ENCODE assay signal across 16 cellular contexts in the genomic region with DNA sequence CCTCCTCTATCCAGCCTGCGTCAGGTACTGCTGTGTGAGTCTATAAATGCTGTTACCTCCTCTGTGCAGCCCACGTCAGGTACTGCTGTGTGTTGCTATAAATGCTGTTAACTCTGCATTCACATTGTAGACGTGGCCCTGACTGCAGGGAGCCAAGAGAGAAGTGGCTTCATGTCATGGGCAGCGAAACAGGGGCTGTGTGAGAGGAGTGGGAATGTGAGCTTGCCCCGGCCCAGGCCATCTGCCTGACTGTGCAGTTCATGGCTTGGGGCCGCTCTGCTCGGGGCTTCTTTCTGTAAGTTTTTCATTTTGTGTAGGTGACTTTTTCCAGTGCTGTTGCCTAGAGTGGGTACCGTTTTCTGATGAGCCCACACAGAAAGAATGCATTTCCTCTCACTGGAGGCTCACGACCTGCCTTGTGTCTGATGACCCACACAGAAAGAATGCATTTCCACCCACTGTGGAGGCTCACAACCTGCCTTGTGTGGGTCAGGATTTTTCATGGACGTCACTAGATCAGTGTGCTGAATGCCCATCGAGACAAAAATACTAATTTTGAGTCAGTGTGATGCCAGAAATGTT.
DNase-seq lines count a peak whose midpoint lies in the region; ATAC-seq and TF ChIP-seq lines count a peak whose summit lies in the region.
"Had no signal": no experiment of that assay in that cellular context is flagged by ENCODE, and none has a peak within 500 bp of the region (broad histone marks: within the 10 kb centered on the region; RNA-seq: fewer than 3 reads in every experiment).

No MANE protein-coding gene starts in this region.

- no peak for ATAC-seq in natural killer cell treated with Interleukin-12 subunit alpha and Interleukin-12 subunit beta and Interleukin-15 and Interleukin-18, amount 100 ng/mL, for 72 hours
- ATAC-seq: mucosa of descending colon, right lobe of liver had no signal

- H3K4me3 Mint-ChIP-seq in natural killer cell treated with Interleukin-12 subunit alpha and Interleukin-12 subunit beta and Interleukin-15 and Interleukin-18, amount 100 ng/mL, for 72 hours = no peak overlapping the region
- H3K4me3 Mint-ChIP-seq: CD4-positive, alpha-beta memory T cell; type B pancreatic cell had no signal

- no peaks in the 10 kb centered on the region for H3K36me3 Mint-ChIP-seq in natural killer cell treated with Interleukin-12 subunit alpha and Interleukin-12 subunit beta and Interleukin-15 and Interleukin-18, amount 100 ng/mL, for 72 hours
- H3K36me3 Mint-ChIP-seq: CD4-positive, alpha-beta memory T cell; type B pancreatic cell had no signal

- TF ChIP-seq CTCF in AG10803 (conservative IDR thresholded peaks at IDR 0.05; ENCODE audit: low read length) = no peak

- no peak overlapping the region for H3K27ac ChIP-seq in caudate nucleus (ENCODE audit: low read depth, low read length)
- H3K27ac ChIP-seq: right lobe of liver, VCaP had no signal

- no peak overlapping the region for H3K27ac Mint-ChIP-seq in natural killer cell treated with Interleukin-12 subunit alpha and Interleukin-12 subunit beta and Interleukin-15 and Interleukin-18, amount 100 ng/mL, for 72 hours
- H3K27ac Mint-ChIP-seq: type B pancreatic cell had no signal

- no peaks in the 10 kb centered on the region for H3K9me3 Mint-ChIP-seq in natural killer cell treated with Interleukin-12 subunit alpha and Interleukin-12 subunit beta and Interleukin-15 and Interleukin-18, amount 100 ng/mL, for 72 hours

- H3K27me3 Mint-ChIP-seq in natural killer cell treated with Interleukin-12 subunit alpha and Interleukin-12 subunit beta and Interleukin-15 and Interleukin-18, amount 100 ng/mL, for 72 hours = peaks cover 10 to 48% of the 10 kb centered on the region in 2 donors

- H3K4me1 Mint-ChIP-seq in natural killer cell treated with Interleukin-12 subunit alpha and Interleukin-12 subunit beta and Interleukin-15 and Interleukin-18, amount 100 ng/mL, for 72 hours (ENCODE audit: low read depth in 2 of 2) = no peaks in the 10 kb centered on the region

- H3K4me3 ChIP-seq in AG10803 (ENCODE audit: low read length) = no peak overlapping the region
- H3K4me3 ChIP-seq: mucosa of descending colon, right lobe of liver had no signal

- DNase-seq in AG10803 (ENCODE audit: low read depth) (peak; percentile 90), NCI-H226 (peak; percentile 78), dermis microvascular lymphatic vessel endothelial cell (ENCODE audit: low read depth in 2 of 2) (peak; percentile 46 to 56), kidney tubule cell (ENCODE audit: low spot score) (peak; percentile 92), caudate nucleus (lab: John Stamatoyannopoulos, UW) (no peak), NCI-H524 (lab: John Stamatoyannopoulos, UW) (no peak)
- DNase-seq in central memory CD4-positive, alpha-beta T cell = no peak
- DNase-seq in natural killer cell treated with Interleukin-12 subunit alpha and Interleukin-12 subunit beta and Interleukin-15 and Interleukin-18, amount 100 ng/mL, for 72 hours (ENCODE audit: low spot score) = no peak
- DNase-seq: CD4-positive, alpha-beta memory T cell; cerebellar nuclear complex; mucosa of descending colon; NCI-H446; right lobe of liver; Right ventricle myocardium superior had no signal

Comparison
In these comparisons a context has a peak if more than half of its experiments do, and no peak if none do; other contexts are left out.
1. DNase-seq: peak in AG10803 (single experiment), NCI-H226 (single experiment), dermis microvascular lymphatic vessel endothelial cell (2 of 2) and kidney tubule cell (single experiment); none in caudate nucleus (0 of 61), central memory CD4-positive, alpha-beta T cell (single experiment), natural killer cell treated with Interleukin-12 subunit alpha and Interleukin-12 subunit beta and Interleukin-15 and Interleukin-18, amount 100 ng/mL, for 72 hours (single experiment) and NCI-H524 (0 of 2).